Comparison of ENCODE assay signal across 26 cellular contexts in the genomic region with DNA sequence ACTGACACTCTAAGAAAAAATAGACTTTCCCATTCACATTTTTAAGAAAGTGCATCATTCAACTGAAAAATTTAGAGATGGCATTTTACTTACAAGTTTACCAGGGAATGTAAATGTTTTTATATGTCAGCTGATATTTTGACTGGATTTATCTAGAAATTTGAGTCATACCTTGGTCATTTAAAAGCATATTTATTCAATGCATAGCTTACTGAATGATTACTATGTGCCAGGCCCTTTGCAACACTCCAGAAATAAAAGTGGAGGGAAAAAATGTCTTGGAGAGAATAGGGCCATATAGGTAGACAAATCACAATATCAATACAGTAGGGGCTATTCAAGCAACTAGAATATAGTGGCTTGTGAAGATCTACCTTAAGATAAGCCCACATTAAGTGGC.
"Had no signal": no experiment of that assay in that cellular context is flagged by ENCODE, and none has a peak within 500 bp of the region (broad histone marks: within the 10 kb centered on the region; RNA-seq: fewer than 3 reads in every experiment).

No MANE protein-coding gene starts in this region.

- H3K4me3 Mint-ChIP-seq: activated naive CD8-positive, alpha-beta T cell; naive thymus-derived CD4-positive, alpha-beta T cell; T-helper 1 cell treated with Interleukin-12 subunit alpha and Interleukin-12 subunit beta and Interleukin-4 antibody, amounts not matched to agents 30 μg/mL and 1 μg/mL, for 36 hours had no signal

- H3K27ac Mint-ChIP-seq: activated naive CD8-positive, alpha-beta T cell; naive thymus-derived CD4-positive, alpha-beta T cell; T-helper 1 cell treated with Interleukin-12 subunit alpha and Interleukin-12 subunit beta and Interleukin-4 antibody, amounts not matched to agents 30 μg/mL and 1 μg/mL, for 36 hours had no signal

- H3K4me3 ChIP-seq: breast epithelium, esophagus squamous epithelium, gastrocnemius medialis, hepatocyte, right atrium auricular region, testis, uterus had no signal

- H3K9me3 ChIP-seq: breast epithelium, esophagus squamous epithelium, gastrocnemius medialis, testis, uterus had no signal

- H3K4me1 ChIP-seq: breast epithelium, esophagus squamous epithelium, gastrocnemius medialis, right atrium auricular region, testis, uterus had no signal

- H3K36me3 ChIP-seq: breast epithelium, esophagus squamous epithelium, gastrocnemius medialis, right atrium auricular region, uterus had no signal

- ATAC-seq: gastrocnemius medialis; left colon; naive thymus-derived CD4-positive, alpha-beta T cell; stimulated activated naive CD8-positive, alpha-beta T cell treated with anti-CD3 and anti-CD28 coated beads, Interleukin-15, Interleukin-2, amounts not matched to agents 100 U/mL and 50 U/mL, for 24 hours had no signal

- H3K27ac ChIP-seq: breast epithelium, epithelial cell of prostate, esophagus squamous epithelium, gastrocnemius medialis, hepatocyte, right atrium auricular region, testis, uterus, VCaP had no signal

- DNase-seq: activated CD4-positive, alpha-beta T cell treated with anti-CD3 and anti-CD28 coated beads for 4 hours; activated CD4-positive, alpha-beta T cell treated with anti-CD3 and anti-CD28 coated beads, Interleukin-2, amount 50 U/mL, for 4 hours; activated CD8-positive, alpha-beta memory T cell treated with anti-CD3 and anti-CD28 coated beads for 24 hours; activated effector memory CD4-positive, alpha-beta T cell treated with Interleukin-2 at 50 U/mL for 16 hours; activated naive CD4-positive, alpha-beta T cell treated with Interleukin-2 at 50 U/mL for 16 hours; central memory CD4-positive, alpha-beta T cell; effector CD8-positive, alpha-beta T cell; esophagus squamous epithelium; gastrocnemius medialis; glutamatergic neuron; kidney; left colon; midbrain; naive thymus-derived CD4-positive, alpha-beta T cell; stimulated activated CD4-positive, alpha-beta T cell treated with anti-CD3 and anti-CD28 coated beads, Interleukin-2, amount 100 ng/mL, for 48 hours; stimulated activated naive CD8-positive, alpha-beta T cell treated with anti-CD3 and anti-CD28 coated beads, Interleukin-15, Interleukin-2, amounts not matched to agents 100 U/mL and 50 U/mL, for 24 hours; T-helper 9 cell; testis; uterus had no signal

- H3K4me2 ChIP-seq: hepatocyte had no signal

- H3K27me3 Mint-ChIP-seq: activated naive CD8-positive, alpha-beta T cell had no signal

- H3K36me3 Mint-ChIP-seq: activated naive CD8-positive, alpha-beta T cell had no signal

- H2AFZ ChIP-seq: hepatocyte had no signal

- H3K27me3 ChIP-seq: breast epithelium, esophagus squamous epithelium, gastrocnemius medialis, hepatocyte, right atrium auricular region, testis, uterus had no signal
